In the genomic region with DNA sequence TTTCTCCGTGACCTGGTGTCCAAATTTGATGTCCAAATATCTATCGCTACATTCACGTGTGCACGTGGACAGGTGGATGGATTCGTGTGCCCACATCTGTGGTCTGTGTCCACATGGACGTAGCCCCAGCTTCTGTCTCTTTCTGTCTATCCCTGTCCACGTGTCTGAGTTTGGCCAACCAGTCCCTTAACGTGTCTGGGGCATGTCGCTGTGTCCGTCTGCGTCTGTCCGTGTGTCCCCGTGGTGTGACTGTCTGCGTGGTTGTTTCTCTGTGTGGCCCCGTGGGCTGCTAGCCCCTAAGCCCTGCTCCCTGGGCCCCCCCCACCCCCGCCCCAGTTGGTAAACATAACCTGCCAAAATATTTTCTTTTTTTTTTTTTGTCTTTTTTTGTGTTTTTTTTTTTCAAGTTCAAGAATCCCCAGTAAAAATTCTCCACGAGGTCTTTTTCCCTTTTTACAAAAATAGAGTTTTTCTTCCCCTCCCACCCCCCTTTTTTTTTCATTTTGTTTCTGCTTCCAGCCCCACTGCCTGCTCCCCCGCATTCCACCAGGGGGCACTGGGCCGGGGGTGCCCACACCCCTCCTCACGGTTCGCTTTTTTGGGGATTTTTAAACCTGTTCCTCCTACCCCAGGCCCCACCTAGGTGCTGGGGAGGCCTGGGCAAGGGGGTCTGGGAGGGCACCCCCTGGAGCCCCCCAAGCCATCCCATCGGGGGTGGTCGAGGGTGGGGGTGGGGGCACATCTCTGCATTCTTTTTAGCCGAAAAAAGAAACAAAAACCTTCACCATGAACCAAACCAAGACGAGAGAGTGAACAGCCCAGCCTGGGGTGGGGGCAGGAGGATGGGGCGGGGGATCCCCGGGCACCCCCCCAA, we compare ENCODE assay signal across 1 cellular context.
TF ChIP-seq lines count a peak whose summit lies in the region.

No MANE protein-coding gene starts in this region.

TF ChIP-seq in GM23338, 12 proteins besides CTCF, POLR2A, EP300 and RAD21 (continued from another document):
- TF ChIP-seq, protein P1, sequence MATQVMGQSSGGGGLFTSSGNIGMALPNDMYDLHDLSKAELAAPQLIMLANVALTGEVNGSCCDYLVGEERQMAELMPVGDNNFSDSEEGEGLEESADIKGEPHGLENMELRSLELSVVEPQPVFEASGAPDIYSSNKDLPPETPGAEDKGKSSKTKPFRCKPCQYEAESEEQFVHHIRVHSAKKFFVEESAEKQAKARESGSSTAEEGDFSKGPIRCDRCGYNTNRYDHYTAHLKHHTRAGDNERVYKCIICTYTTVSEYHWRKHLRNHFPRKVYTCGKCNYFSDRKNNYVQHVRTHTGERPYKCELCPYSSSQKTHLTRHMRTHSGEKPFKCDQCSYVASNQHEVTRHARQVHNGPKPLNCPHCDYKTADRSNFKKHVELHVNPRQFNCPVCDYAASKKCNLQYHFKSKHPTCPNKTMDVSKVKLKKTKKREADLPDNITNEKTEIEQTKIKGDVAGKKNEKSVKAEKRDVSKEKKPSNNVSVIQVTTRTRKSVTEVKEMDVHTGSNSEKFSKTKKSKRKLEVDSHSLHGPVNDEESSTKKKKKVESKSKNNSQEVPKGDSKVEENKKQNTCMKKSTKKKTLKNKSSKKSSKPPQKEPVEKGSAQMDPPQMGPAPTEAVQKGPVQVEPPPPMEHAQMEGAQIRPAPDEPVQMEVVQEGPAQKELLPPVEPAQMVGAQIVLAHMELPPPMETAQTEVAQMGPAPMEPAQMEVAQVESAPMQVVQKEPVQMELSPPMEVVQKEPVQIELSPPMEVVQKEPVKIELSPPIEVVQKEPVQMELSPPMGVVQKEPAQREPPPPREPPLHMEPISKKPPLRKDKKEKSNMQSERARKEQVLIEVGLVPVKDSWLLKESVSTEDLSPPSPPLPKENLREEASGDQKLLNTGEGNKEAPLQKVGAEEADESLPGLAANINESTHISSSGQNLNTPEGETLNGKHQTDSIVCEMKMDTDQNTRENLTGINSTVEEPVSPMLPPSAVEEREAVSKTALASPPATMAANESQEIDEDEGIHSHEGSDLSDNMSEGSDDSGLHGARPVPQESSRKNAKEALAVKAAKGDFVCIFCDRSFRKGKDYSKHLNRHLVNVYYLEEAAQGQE (IDR thresholded peaks at IDR 0.05; ENCODE audit: unreplicated experiment), result no peak
